ENCODE assay signal across 17 cellular contexts in the genomic region with DNA sequence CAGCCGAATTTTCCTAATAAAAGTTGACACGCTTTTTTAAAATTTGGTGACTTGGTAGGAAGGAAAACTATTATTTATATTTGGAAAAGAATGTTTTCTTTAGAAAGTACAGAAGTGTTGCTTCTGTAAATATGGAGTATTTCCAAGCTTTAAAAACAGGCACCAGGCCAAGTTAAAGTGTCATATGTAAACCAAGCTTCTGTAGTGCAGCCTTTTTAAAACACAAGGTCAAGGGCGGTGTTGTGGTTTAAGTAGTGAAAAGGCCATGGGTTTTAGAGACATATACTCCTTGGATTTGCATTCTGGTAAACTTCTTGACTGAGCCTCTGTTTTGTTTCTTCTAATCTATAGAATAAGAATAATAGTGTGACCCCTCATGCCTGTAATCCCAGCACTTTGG.
DNase-seq lines count a peak whose midpoint lies in the region; ATAC-seq and TF ChIP-seq lines count a peak whose summit lies in the region.
"Had no signal": no experiment of that assay in that cellular context is flagged by ENCODE, and none has a peak within 500 bp of the region (broad histone marks: within the 10 kb centered on the region; RNA-seq: fewer than 3 reads in every experiment).

No MANE protein-coding gene starts in this region.

- ATAC-seq in IMR-90 (ENCODE audit: low read depth): peak; percentile 82
- ATAC-seq in HG03045 (IDR thresholded peaks at IDR 0.05; ENCODE audit: unreplicated experiment): no peak
- ATAC-seq: T-helper 17 cell had no signal

- H3K36me3 Mint-ChIP-seq in activated naive CD4-positive, alpha-beta T cell treated with anti-CD3 and anti-CD28 coated beads, Interleukin-2, amount 10 ng/mL, durations not matched to agents 7 days and 5 days: no peaks in the 10 kb centered on the region

- H3K23ac ChIP-seq in IMR-90 (ENCODE audit: low read depth, low read length): no peak overlapping the region

- POLR2A ChIA-PET in IMR-90 (lab: Charles Lee; ENCODE audit: unreplicated experiment): no interaction called here

- H3K9me1 ChIP-seq in IMR-90 (ENCODE audit: insufficient read depth, low read length): 0 out of 2 replicates have a peak, but pooled peaks cover 4% of the 10 kb centered on the region

- H3K4me3 ChIP-seq in IMR-90 (ENCODE audit: insufficient read depth, low read depth, low read length) (no peak overlapping the region), prostate gland (no peak overlapping the region)
- H3K4me3 ChIP-seq: suprapubic skin had no signal

- H2BK20ac ChIP-seq in IMR-90 (ENCODE audit: low read depth, low read length): no peak overlapping the region

- H4K91ac ChIP-seq in IMR-90 (ENCODE audit: insufficient read depth, low read depth, low read length): no peak overlapping the region

- no peak overlapping the region; the same call in 1 of the 2 replicates for H3K4me2 ChIP-seq in IMR-90 (ENCODE audit: low read depth, low read length)

- H3K9ac ChIP-seq in IMR-90 (ENCODE audit: low read depth, low read length): no peak overlapping the region

- H4K20me1 ChIP-seq in IMR-90 (ENCODE audit: insufficient read depth, low read length): peaks cover 29% of the 10 kb centered on the region; the same call in 1 of the 2 replicates

- H3K27me3 Mint-ChIP-seq in activated naive CD4-positive, alpha-beta T cell treated with anti-CD3 and anti-CD28 coated beads, Interleukin-2, amount 10 ng/mL, durations not matched to agents 7 days and 5 days: no peaks in the 10 kb centered on the region
- H3K27me3 Mint-ChIP-seq: activated B cell treated with CpG ODN at 0.5 μM for 24 hours had no signal

- H2AFZ ChIP-seq in IMR-90 (replicated peaks; ENCODE audit: low read length, poor library complexity): no peak overlapping the region

- H3K79me1 ChIP-seq in IMR-90 (ENCODE audit: low read depth in 1 of 2, low read length in 2 of 2): peaks cover 13 to 31% of the 10 kb centered on the region in 2 experiments; a peak in 3 of 4 replicates

- H3K27ac ChIP-seq in IMR-90 (ENCODE audit: insufficient read depth, low read length): no peak overlapping the region
- peak overlapping the region; percentile 58 to 77 for H3K27ac ChIP-seq in prostate gland
- H3K27ac ChIP-seq: suprapubic skin had no signal

- H3K9me3 Mint-ChIP-seq in activated naive CD4-positive, alpha-beta T cell treated with anti-CD3 and anti-CD28 coated beads, Interleukin-2, amount 10 ng/mL, durations not matched to agents 7 days and 5 days: peaks cover 2% of the 10 kb centered on the region
- H3K9me3 Mint-ChIP-seq: activated B cell treated with CpG ODN at 0.5 μM for 24 hours had no signal

- H2BK120ac ChIP-seq in IMR-90 (ENCODE audit: low read depth, low read length): no peak overlapping the region

- H3K27me3 ChIP-seq in IMR-90 (ENCODE audit: control insufficient read depth, insufficient read depth, low read length) (no peaks in the 10 kb centered on the region), prostate gland (replicated peaks; ENCODE audit: insufficient read depth) (no peaks in the 10 kb centered on the region)
- H3K27me3 ChIP-seq: suprapubic skin had no signal

- H3K36me3 ChIP-seq in IMR-90 (ENCODE audit: control insufficient read depth, insufficient read depth, low read length) (peaks cover 2% of the 10 kb centered on the region; the same call in 1 of the 2 replicates), prostate gland (no peaks in the 10 kb centered on the region)
- H3K36me3 ChIP-seq: suprapubic skin had no signal

- no peak overlapping the region for H3K18ac ChIP-seq in IMR-90 (ENCODE audit: low read depth, low read length)

- no TSS peak for BruUV-seq in IMR-90 (replicated peaks; lab: Mats Ljungman, UMichigan)

- no peak for TF ChIP-seq CTCF in IMR-90 (conservative IDR thresholded peaks at IDR 0.05; ENCODE audit: low read depth, low read length)
- TF ChIP-seq CTCF in prostate gland (IDR thresholded peaks at IDR 0.05): no peak

- no peak overlapping the region for H3K4ac ChIP-seq in IMR-90 (ENCODE audit: low read depth, low read length)

- no peak overlapping the region for H3K27ac Mint-ChIP-seq in activated naive CD4-positive, alpha-beta T cell treated with anti-CD3 and anti-CD28 coated beads, Interleukin-2, amount 10 ng/mL, durations not matched to agents 7 days and 5 days
- H3K27ac Mint-ChIP-seq: activated B cell treated with CpG ODN at 0.5 μM for 24 hours had no signal

- intact Hi-C loops in IMR-90 (cut with micrococcal nuclease): no loop called here
- intact Hi-C loops in prostate gland (cut with DNase I): no loop called here

- H3K56ac ChIP-seq in IMR-90 (ENCODE audit: extremely low read depth, insufficient read depth, low read length): no peak overlapping the region

- H3K4me1 ChIP-seq in IMR-90 (ENCODE audit: control insufficient read depth, insufficient read depth, low read length) (peaks cover 3% of the 10 kb centered on the region; the same call in 1 of the 2 replicates), prostate gland (replicated peaks) (peaks cover 22% of the 10 kb centered on the region)
- H3K4me1 ChIP-seq: suprapubic skin had no signal

- no peak overlapping the region for H3K4me3 Mint-ChIP-seq in activated naive CD4-positive, alpha-beta T cell treated with anti-CD3 and anti-CD28 coated beads, Interleukin-2, amount 10 ng/mL, durations not matched to agents 7 days and 5 days
- H3K4me3 Mint-ChIP-seq: activated B cell treated with CpG ODN at 0.5 μM for 24 hours, T-helper 17 cell had no signal

- peaks cover 6% of the 10 kb centered on the region for H3K4me1 Mint-ChIP-seq in activated naive CD4-positive, alpha-beta T cell treated with anti-CD3 and anti-CD28 coated beads, Interleukin-2, amount 10 ng/mL, durations not matched to agents 7 days and 5 days
- H3K4me1 Mint-ChIP-seq: activated B cell treated with CpG ODN at 0.5 μM for 24 hours had no signal

- dilution Hi-C loops in IMR-90 (cut with HindIII; ENCODE audit: low sequenced_read_pairs, unreplicated experiment): no loop called here

- H3K14ac ChIP-seq in IMR-90 (replicated peaks; ENCODE audit: low read depth, low read length): no peak overlapping the region

- TF ChIP-seq POLR2A in IMR-90 (IDR thresholded peaks at IDR 0.05; ENCODE audit: low read depth, low read length) (no peak), prostate gland (IDR thresholded peaks at IDR 0.05) (no peak)

- H2BK15ac ChIP-seq in IMR-90 (ENCODE audit: low read depth, low read length): no peak overlapping the region

- 20% methylated on average over 1 of the region's 3 CpGs; no CpG with 5 or more reads in 1 of the 2 experiments for WGBS in IMR-90 (ENCODE audit: extremely low coverage in 2 of 2, insufficient read length in 1 of 2), 2 experiments
- 30% methylated on average over 3 of the region's 3 CpGs for WGBS in prostate gland

- no peak overlapping the region for H2AK5ac ChIP-seq in IMR-90 (ENCODE audit: low read depth, low read length)

- no peak overlapping the region for H2AK9ac ChIP-seq in IMR-90 (replicated peaks; ENCODE audit: low read depth, low read length, poor library complexity)

- no peak overlapping the region for H2BK5ac ChIP-seq in IMR-90 (ENCODE audit: low read depth, low read length, poor library complexity, severe bottlenecking)

- H4K5ac ChIP-seq in IMR-90 (ENCODE audit: low read depth, low read length): no peak overlapping the region

- in situ Hi-C loops in IMR-90 (cut with MboI; ENCODE audit: low sequenced_read_pairs): no loop called here

- no peak overlapping the region for H4K8ac ChIP-seq in IMR-90 (ENCODE audit: low read depth in 2 of 2, low read length in 2 of 2)

- H3K9me3 ChIP-seq in IMR-90 (ENCODE audit: control insufficient read depth, insufficient read depth, low read length) (peaks cover 2% of the 10 kb centered on the region), prostate gland (no peaks in the 10 kb centered on the region)
- H3K9me3 ChIP-seq: suprapubic skin had no signal

- no peak for TF ChIP-seq RAD21 in IMR-90 (IDR thresholded peaks at IDR 0.05; ENCODE audit: low read length)

- peak; percentile 72 for DNase-seq in IMR-90
- peak; percentile 50 for DNase-seq in astrocyte of the hippocampus (ENCODE audit: low read depth, low spot score)
- DNase-seq in hepatic stellate cell (ENCODE audit: low spot score): peak; percentile 17
- DNase-seq in prostate gland (ENCODE audit: low spot score): peak; percentile 64
- DNase-seq in activated naive CD4-positive, alpha-beta T cell treated with anti-CD3 and anti-CD28 coated beads, Interleukin-2, amount 10 ng/mL, durations not matched to agents 7 days and 5 days: no peak
- DNase-seq in RKO (ENCODE audit: low spot score): no peak
- DNase-seq: activated B cell treated with CpG ODN at 0.5 μM for 24 hours; anterior cingulate cortex; Calu3; GF-D8; NCI-H1930; NCI-H510A treated with DMSO at 0.1 percent for 48 hours; nucleus accumbens; stimulated activated CD4-positive, alpha-beta T cell treated with anti-CD3 and anti-CD28 coated beads, Interleukin-4, amount 100 ng/mL, for 24 hours; T-helper 17 cell had no signal

- CTCF ChIA-PET in IMR-90 (lab: Yijun Ruan, JAX): interaction anchor here (0.6 kb wide), 1 partner anchor 82 kb away, joined by 5 read pairs; no protein-coding TSS in a partner anchor
- CTCF ChIA-PET in activated naive CD4-positive, alpha-beta T cell treated with anti-CD3 and anti-CD28 coated beads, Interleukin-2, amount 10 ng/mL, durations not matched to agents 7 days and 5 days (lab: Charles Lee): interaction anchor here (0.9 kb wide), 1 partner anchor 10 kb away, joined by 3 read pairs; no protein-coding TSS in a partner anchor

TF ChIP-seq in IMR-90, 13 proteins besides CTCF, POLR2A, EP300 and RAD21 (continues in another document):
- TF ChIP-seq MXI1 (IDR thresholded peaks at IDR 0.05; ENCODE audit: borderline replicate concordance, low read depth, low read length) (no peak), CHD1 (IDR thresholded peaks at IDR 0.05; ENCODE audit: low read depth, low read length) (no peak), USF2 (IDR thresholded peaks at IDR 0.05; ENCODE audit: low read depth, low read length) (no peak), RCOR1 (IDR thresholded peaks at IDR 0.05; ENCODE audit: insufficient replicate concordance, low read length) (no peak), NFE2L2 (IDR thresholded peaks at IDR 0.05; ENCODE audit: low read depth, low read length) (no peak), MAFK (IDR thresholded peaks at IDR 0.05; ENCODE audit: low read depth, low read length) (no peak), BHLHE40 (IDR thresholded peaks at IDR 0.05; ENCODE audit: low read depth, low read length) (no peak)

Comparison
In these comparisons a context has a peak if more than half of its experiments do, and no peak if none do; other contexts are left out.
1. DNase-seq: peak in IMR-90 (single experiment), astrocyte of the hippocampus (single experiment), hepatic stellate cell (single experiment) and prostate gland (single experiment); none in activated naive CD4-positive, alpha-beta T cell treated with anti-CD3 and anti-CD28 coated beads, Interleukin-2, amount 10 ng/mL, durations not matched to agents 7 days and 5 days (single experiment) and RKO (single experiment).